1 cellular context compared by ENCODE assay signal in genomic region chr2:170155022-170155722, GRCh38.
TF ChIP-seq lines count a peak whose summit lies in the region.

No MANE protein-coding gene starts in this region.

TF ChIP-seq in GM23338, 12 proteins besides CTCF, POLR2A, EP300 and RAD21 (continued from another document):
- TF ChIP-seq ZNF462 (CRISPR knock-in tag; IDR thresholded peaks at IDR 0.05) = no peak
- no peak for TF ChIP-seq ZNF331 (CRISPR knock-in tag; IDR thresholded peaks at IDR 0.05; ENCODE audit: low read depth)
- TF ChIP-seq EZH2phosphoT487 (IDR thresholded peaks at IDR 0.05; ENCODE audit: unreplicated experiment) = no peak
- no peak for TF ChIP-seq ZNF114 (CRISPR knock-in tag; IDR thresholded peaks at IDR 0.05)
- TF ChIP-seq NANOG (IDR thresholded peaks at IDR 0.05; ENCODE audit: borderline replicate concordance) = no peak
- no peak for TF ChIP-seq STAT1 (IDR thresholded peaks at IDR 0.05; ENCODE audit: unreplicated experiment)
- TF ChIP-seq POLR2AphosphoS5 (IDR thresholded peaks at IDR 0.05; ENCODE audit: low read depth) = no peak
- no peak for TF ChIP-seq ETS1 (IDR thresholded peaks at IDR 0.05)
- no peak for TF ChIP-seq CREB1 (CRISPR knock-in tag; IDR thresholded peaks at IDR 0.05; ENCODE audit: low read depth)
- TF ChIP-seq JUNB (IDR thresholded peaks at IDR 0.05; ENCODE audit: unreplicated experiment) = no peak
